In genomic region chr9:126507318-126508109, GRCh38 we compare ENCODE assay signal across 19 cellular contexts.
DNase-seq lines count a peak whose midpoint lies in the region; ATAC-seq and TF ChIP-seq lines count a peak whose summit lies in the region.
"Had no signal": no experiment of that assay in that cellular context is flagged by ENCODE, and none has a peak within 500 bp of the region (broad histone marks: within the 10 kb centered on the region; RNA-seq: fewer than 3 reads in every experiment).

No MANE protein-coding gene starts in this region.

- no peaks in the 10 kb centered on the region for H3K9me3 Mint-ChIP-seq in chondrocyte (ENCODE audit: low read depth)
- H3K9me3 Mint-ChIP-seq: CD4-positive, alpha-beta T cell had no signal

- H3K4me1 Mint-ChIP-seq in chondrocyte (ENCODE audit: low read depth) = peaks cover 11% of the 10 kb centered on the region
- H3K4me1 Mint-ChIP-seq: B cell had no signal

- H3K4me3 ChIP-seq in H7 (ENCODE audit: insufficient read depth, low read depth, low read length) (no peak overlapping the region), left lung (no peak overlapping the region), spleen (no peak overlapping the region), A673 (ENCODE audit: low read depth, low read length, poor library complexity, severe bottlenecking) (no peak overlapping the region)
- H3K4me3 ChIP-seq: Peyer's patch had no signal

- intact Hi-C loops in left lung (cut with DNase I) (loop anchor here in 1 of 2 donors (10.0 kb wide), 1 partner anchor 47 kb away; no protein-coding TSS in a partner anchor), spleen (cut with DNase I; ENCODE audit: low total_unique reads) (no loop called here), A673 (cut with micrococcal nuclease; ENCODE audit: unreplicated experiment) (no loop called here)

- peak; percentile 68 for ATAC-seq in left lung
- ATAC-seq: HCT116, SK-N-SH treated with all-trans-retinoic acid at 6 μM for 48 hours had no signal

- no peaks in the 10 kb centered on the region for H3K27me3 ChIP-seq in H7 (ENCODE audit: control insufficient read depth, insufficient read depth, low read length)
- peaks cover 0 to 6% of the 10 kb centered on the region in 2 donors for H3K27me3 ChIP-seq in left lung
- peaks cover 0 to 30% (median 10%) of the 10 kb centered on the region in 7 donors for H3K27me3 ChIP-seq in spleen (replicated peaks in 1 of 7)
- peaks cover 3% of the 10 kb centered on the region for H3K27me3 ChIP-seq in A673 (replicated peaks; ENCODE audit: insufficient read depth, low read depth, low read length, poor library complexity)
- H3K27me3 ChIP-seq: Peyer's patch had no signal

- POLR2A ChIA-PET in A673 (lab: Charles Lee; ENCODE audit: low non-redundant PET) = interaction anchor here (0.6 kb wide), 3 partner anchors 183 to 1242 kb away, joined by 3 to 11 read pairs (median 3); no protein-coding TSS in a partner anchor

- H3K27me3 Mint-ChIP-seq in chondrocyte (ENCODE audit: low read depth) = peaks cover 1% of the 10 kb centered on the region

- H3K4me1 ChIP-seq in left lung = no peaks in the 10 kb centered on the region
- no peaks in the 10 kb centered on the region for H3K4me1 ChIP-seq in spleen
- H3K4me1 ChIP-seq in A673 (ENCODE audit: insufficient read depth, low read length, poor library complexity, severe bottlenecking) = no peaks in the 10 kb centered on the region
- H3K4me1 ChIP-seq: Peyer's patch had no signal

- WGBS in spleen, 5 donors = 64 to 87% (median 77%) methylated on average over 19 to 26 of the region's 26 CpGs

- no peak for TF ChIP-seq CTCF in chondrocyte (IDR thresholded peaks at IDR 0.05)
- TF ChIP-seq CTCF in left lung (IDR thresholded peaks at IDR 0.05) = no peak
- no peak for TF ChIP-seq CTCF in spleen (IDR thresholded peaks at IDR 0.05 in 8 of 11, conservative IDR thresholded peaks at IDR 0.05 in 3 of 11)
- no peak for TF ChIP-seq CTCF in A673 (conservative IDR thresholded peaks at IDR 0.05; ENCODE audit: low read depth, low read length)

- H3K9me3 ChIP-seq in left lung = no peaks in the 10 kb centered on the region
- no peaks in the 10 kb centered on the region for H3K9me3 ChIP-seq in spleen
- no peaks in the 10 kb centered on the region for H3K9me3 ChIP-seq in A673 (ENCODE audit: low read depth, low read length, poor library complexity, severe bottlenecking)
- H3K9me3 ChIP-seq: Peyer's patch had no signal

- H3K27ac ChIP-seq in left lung = no peak overlapping the region
- no peak overlapping the region for H3K27ac ChIP-seq in spleen
- H3K27ac ChIP-seq in A673 (ENCODE audit: low read depth, low read length, poor library complexity, severe bottlenecking) = no peak overlapping the region
- H3K27ac ChIP-seq: Peyer's patch had no signal

- H3K36me3 ChIP-seq in H7 (replicated peaks; ENCODE audit: control insufficient read depth, insufficient read depth, low read length) (no peaks in the 10 kb centered on the region), left lung (peaks cover 0 to 23% of the 10 kb centered on the region in 2 donors), spleen (peaks cover 0 to 43% (median 20%) of the 10 kb centered on the region in 6 donors), A673 (ENCODE audit: insufficient read depth, low read length, poor library complexity, severe bottlenecking) (no peaks in the 10 kb centered on the region)

- H3K36me3 Mint-ChIP-seq in chondrocyte (ENCODE audit: low read depth) = no peaks in the 10 kb centered on the region

- no peak overlapping the region for H3K4me3 Mint-ChIP-seq in chondrocyte (ENCODE audit: unreplicated experiment)
- H3K4me3 Mint-ChIP-seq: B cell; CD4-positive, alpha-beta T cell had no signal

- CTCF ChIA-PET in A673 (lab: Charles Lee) = no interaction called here

- no TSS peak for BruUV-seq in A673 (replicated peaks; lab: Mats Ljungman, UMichigan)

- no peak overlapping the region for H3K27ac Mint-ChIP-seq in chondrocyte (ENCODE audit: unreplicated experiment)
- H3K27ac Mint-ChIP-seq: B cell; CD4-positive, alpha-beta T cell had no signal

- no peak for TF ChIP-seq POLR2A in spleen (IDR thresholded peaks at IDR 0.05)

- DNase-seq in H7 (peak; percentile 60), chondrocyte (ENCODE audit: low spot score) (peak; percentile 67), left lung (peak in 1 of 2 donors; percentile 61), spleen (peak; percentile 63), A673 (ENCODE audit: low spot score) (no peak), AG08396 (ENCODE audit: low spot score) (no peak)
- DNase-seq in activated CD4-positive, alpha-beta T cell treated with anti-CD3 and anti-CD28 coated beads for 48 hours = no peak
- DNase-seq: CD4-positive, alpha-beta T cell; DMS53; KBM-7; MV-4-11; NCI-H1417; NCI-H1930; NCI-H524; SHP77 had no signal

Comparison
In these comparisons a context has a peak if more than half of its experiments do, and no peak if none do; other contexts are left out.
1. DNase-seq: peak in H7 (single experiment), chondrocyte (single experiment) and spleen (single experiment); none in A673 (single experiment), activated CD4-positive, alpha-beta T cell treated with anti-CD3 and anti-CD28 coated beads for 48 hours (single experiment) and AG08396 (single experiment).